9 cellular contexts compared by ENCODE assay signal in genomic region chr14:73784988-73785313, GRCh38.
DNase-seq lines count a peak whose midpoint lies in the region; ATAC-seq and TF ChIP-seq lines count a peak whose summit lies in the region.
"Had no signal": no experiment of that assay in that cellular context is flagged by ENCODE, and none has a peak within 500 bp of the region (broad histone marks: within the 10 kb centered on the region; RNA-seq: fewer than 3 reads in every experiment).

No MANE protein-coding gene starts in this region.

- H3K27ac ChIP-seq in DOHH2 (ENCODE audit: low read depth, low read length) (peak overlapping the region; percentile 82), SU-DHL-6 (ENCODE audit: low read depth, low read length) (peak overlapping the region; percentile 59), gastrocnemius medialis (peak overlapping the region; percentile 90 to 97 (median 96))

- ATAC-seq in gastrocnemius medialis (no peak), GM18520 (IDR thresholded peaks at IDR 0.05; ENCODE audit: unreplicated experiment) (no peak), GM18511 (IDR thresholded peaks at IDR 0.05; ENCODE audit: unreplicated experiment) (no peak), GM21367 (IDR thresholded peaks at IDR 0.05; ENCODE audit: unreplicated experiment) (no peak)

- peaks cover 81% of the 10 kb centered on the region for H3K79me2 ChIP-seq in DOHH2 (ENCODE audit: control insufficient read depth, low read length)
- peaks cover 30% of the 10 kb centered on the region; the same call in 1 of the 2 replicates for H3K79me2 ChIP-seq in SU-DHL-6 (ENCODE audit: insufficient read depth, low read length)

- H3K4me3 ChIP-seq in DOHH2 (ENCODE audit: low read length): peak overlapping the region; percentile 81
- H3K4me3 ChIP-seq in SU-DHL-6 (ENCODE audit: insufficient read depth, low read length, poor library complexity, severe bottlenecking): no peak overlapping the region
- H3K4me3 ChIP-seq in fibroblast of mammary gland (ENCODE audit: control insufficient read depth, low read depth, low read length): peak overlapping the region; percentile 66
- H3K4me3 ChIP-seq in gastrocnemius medialis: peak overlapping the region in 3 of 4 donors; percentile 70 to 84 (median 77)

- intact Hi-C loops in gastrocnemius medialis (cut with DNase I; ENCODE audit: low total_unique reads): loop anchor here (2.0 to 5.0 kb wide), 2 partner anchors 14 to 37 kb away; no protein-coding TSS in a partner anchor

- no peak overlapping the region for H2AFZ ChIP-seq in SU-DHL-6 (ENCODE audit: low read depth, low read length, severe bottlenecking)

- TF ChIP-seq CTCF in DOHH2 (IDR thresholded peaks at IDR 0.05; ENCODE audit: low read depth, low read length, poor library complexity, severe bottlenecking): no peak
- TF ChIP-seq CTCF in SU-DHL-6 (IDR thresholded peaks at IDR 0.05; ENCODE audit: insufficient read depth, low read length, poor library complexity, severe bottlenecking): no peak
- TF ChIP-seq CTCF in fibroblast of mammary gland (conservative IDR thresholded peaks at IDR 0.05; ENCODE audit: control insufficient read depth, insufficient read depth, low read depth, low read length): no peak
- TF ChIP-seq CTCF in gastrocnemius medialis (IDR thresholded peaks at IDR 0.05 in 4 of 5, conservative IDR thresholded peaks at IDR 0.05 in 1 of 5): no peak

- peak overlapping the region; percentile 77 for H3K4me2 ChIP-seq in DOHH2 (ENCODE audit: low read length)
- H3K4me2 ChIP-seq in SU-DHL-6 (ENCODE audit: low read depth, low read length, poor library complexity, severe bottlenecking): peak overlapping the region; percentile 94

- H3K9me3 ChIP-seq in DOHH2 (ENCODE audit: control insufficient read depth, insufficient read depth, low read length): no peaks in the 10 kb centered on the region
- no peaks in the 10 kb centered on the region for H3K9me3 ChIP-seq in SU-DHL-6 (ENCODE audit: insufficient read depth, low read length)
- no peaks in the 10 kb centered on the region for H3K9me3 ChIP-seq in gastrocnemius medialis
- H3K9me3 ChIP-seq: MG63 had no signal

- H4K20me1 ChIP-seq in DOHH2 (ENCODE audit: control insufficient read depth, insufficient read depth, low read depth, low read length) (no peaks in the 10 kb centered on the region), SU-DHL-6 (ENCODE audit: low read depth, low read length) (no peaks in the 10 kb centered on the region; the same call in 1 of the 2 replicates)

- no peak for DNase-seq in fibroblast of mammary gland (ENCODE audit: low read depth)
- DNase-seq in gastrocnemius medialis: no peak
- no peak for DNase-seq in ecto neural progenitor cell (ENCODE audit: low spot score)

- no peak for TF ChIP-seq POLR2A in gastrocnemius medialis (IDR thresholded peaks at IDR 0.05)

- in situ Hi-C loops in gastrocnemius medialis (cut with MboI; ENCODE audit: low sequenced_read_pairs in 4 of 4): loop anchor here in 1 of 4 donors (10.0 kb wide), 1 partner anchor 60 kb away; no protein-coding TSS in a partner anchor

- H3K9me2 ChIP-seq in DOHH2 (replicated peaks; ENCODE audit: control insufficient read depth, low read length) (no peaks in the 10 kb centered on the region), SU-DHL-6 (replicated peaks; ENCODE audit: insufficient read depth, low read length) (no peaks in the 10 kb centered on the region)

- H3F3A ChIP-seq in DOHH2 (ENCODE audit: control insufficient read depth, insufficient read depth): peaks cover 7% of the 10 kb centered on the region
- H3F3A ChIP-seq in SU-DHL-6 (ENCODE audit: insufficient read depth): peaks cover 17% of the 10 kb centered on the region

- H3K4me1 ChIP-seq in DOHH2 (ENCODE audit: control insufficient read depth, low read length): peaks cover 75% of the 10 kb centered on the region
- peaks cover 70% of the 10 kb centered on the region in 2 donors for H3K4me1 ChIP-seq in gastrocnemius medialis

- H3K9ac ChIP-seq in SU-DHL-6 (ENCODE audit: low read length): 0 out of 2 replicates have a peak overlapping the region, but pooled peaks have one; percentile 19

- H3K27me3 ChIP-seq in DOHH2 (ENCODE audit: control insufficient read depth, low read length) (no peaks in the 10 kb centered on the region), SU-DHL-6 (ENCODE audit: low read length) (no peaks in the 10 kb centered on the region), gastrocnemius medialis (no peaks in the 10 kb centered on the region)
- H3K27me3 ChIP-seq: MG63 had no signal

- H3K36me3 ChIP-seq in DOHH2 (ENCODE audit: control insufficient read depth, low read length): peaks cover 38% of the 10 kb centered on the region
- H3K36me3 ChIP-seq in SU-DHL-6 (ENCODE audit: low read length): no peaks in the 10 kb centered on the region
- H3K36me3 ChIP-seq in gastrocnemius medialis: no peaks in the 10 kb centered on the region
- H3K36me3 ChIP-seq: MG63 had no signal
